In the genomic region with DNA sequence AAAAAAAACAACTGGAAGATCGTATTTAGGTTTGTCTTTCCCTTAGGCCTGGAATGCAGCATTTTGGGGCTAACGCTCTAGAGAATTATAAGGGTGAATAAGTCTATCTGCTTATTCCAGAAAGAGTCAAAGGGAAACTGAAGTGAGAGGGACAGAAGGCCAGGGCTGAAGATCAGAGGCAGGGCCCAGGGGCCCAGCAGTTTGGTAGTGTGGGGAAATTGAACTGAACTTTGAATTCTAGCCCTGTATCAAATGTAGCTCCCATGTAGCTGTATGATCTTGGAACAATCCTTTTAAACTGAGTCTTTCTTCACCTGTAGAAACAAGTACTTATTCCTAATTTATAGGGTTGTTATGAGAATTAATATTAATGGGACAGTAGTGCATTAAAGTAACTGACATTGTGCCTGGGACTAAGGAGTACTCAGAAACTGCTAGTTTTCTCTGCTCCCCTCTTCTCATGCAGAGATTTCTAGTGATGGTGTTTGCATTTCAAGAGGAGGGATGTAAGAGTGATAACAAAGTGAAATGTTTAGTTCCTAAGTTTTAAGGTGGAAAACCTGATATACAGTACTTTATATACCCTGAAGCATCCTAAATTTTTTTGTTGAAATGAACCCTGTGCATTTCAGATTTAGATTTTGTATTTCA, we compare ENCODE assay signal across 1 cellular context.
TF ChIP-seq lines count a peak whose summit lies in the region.

No MANE protein-coding gene starts in this region.

TF ChIP-seq in GM23338, 12 proteins besides CTCF, POLR2A, EP300 and RAD21 (continued from another document):
- TF ChIP-seq ZNF462 (CRISPR knock-in tag; IDR thresholded peaks at IDR 0.05) (no peak), EZH2 (IDR thresholded peaks at IDR 0.05; ENCODE audit: low read depth, unreplicated experiment) (no peak), ETS1 (IDR thresholded peaks at IDR 0.05) (no peak)
